20 cellular contexts compared by ENCODE assay signal in genomic region chr17:39156491-39156890, GRCh38. TPM values are rescaled to one million over a fixed set of nuclear protein-coding genes. Genes with fewer than 3 reads are reported as not detected.
"Had no signal": no experiment of that assay in that cellular context is flagged by ENCODE, and none has a peak within 500 bp of the region (broad histone marks: within the 10 kb centered on the region; RNA-seq: fewer than 3 reads in every experiment).

No MANE protein-coding gene starts in this region.

- H3K4me2 ChIP-seq: hepatocyte had no signal

- DNase-seq: activated CD4-positive, CD25-positive, alpha-beta regulatory T cell treated with anti-CD3 and anti-CD28 coated beads, Interleukin-2, amount 50 U/mL, for 72 hours; activated naive CD4-positive, alpha-beta T cell treated with anti-CD3 and anti-CD28 coated beads for 36 hours; activated naive CD8-positive, alpha-beta T cell treated with anti-CD3 and anti-CD28 coated beads, Interleukin-2, amount 50 U/mL, for 24 hours; kidney; left lung; ovary; spleen; stomach; T-cell; T1000; testis had no signal

- H3K36me3 ChIP-seq: cardiac muscle cell, left lung, ovary, spleen, stomach had no signal

- H3K4me3 Mint-ChIP-seq: activated naive CD4-positive, alpha-beta T cell treated with anti-CD3 and anti-CD28 coated beads for 36 hours; activated naive CD8-positive, alpha-beta T cell treated with anti-CD3 and anti-CD28 coated beads, Interleukin-2, amount 50 U/mL, for 24 hours; activated T-helper 17 cell treated with anti-CD3 and anti-CD28 coated beads, Interleukin-2, amount 50 U/mL, for 72 hours; T-cell had no signal

- H3K79me2 ChIP-seq: hepatocyte had no signal

- H3K27me3 ChIP-seq: hepatocyte, ovary, testis had no signal

- H3K9me3 Mint-ChIP-seq: activated naive CD4-positive, alpha-beta T cell treated with anti-CD3 and anti-CD28 coated beads for 36 hours; activated naive CD8-positive, alpha-beta T cell treated with anti-CD3 and anti-CD28 coated beads, Interleukin-2, amount 50 U/mL, for 24 hours; activated T-helper 17 cell treated with anti-CD3 and anti-CD28 coated beads, Interleukin-2, amount 50 U/mL, for 72 hours; T-cell had no signal

- H3K27me3 Mint-ChIP-seq: activated T-helper 17 cell treated with anti-CD3 and anti-CD28 coated beads, Interleukin-2, amount 50 U/mL, for 72 hours had no signal

- H3K9me3 ChIP-seq: left lung, ovary, spleen, stomach, testis had no signal

- H3K27ac Mint-ChIP-seq: activated naive CD4-positive, alpha-beta T cell treated with anti-CD3 and anti-CD28 coated beads for 36 hours; activated naive CD8-positive, alpha-beta T cell treated with anti-CD3 and anti-CD28 coated beads, Interleukin-2, amount 50 U/mL, for 24 hours; activated T-helper 17 cell treated with anti-CD3 and anti-CD28 coated beads, Interleukin-2, amount 50 U/mL, for 72 hours had no signal

- ATAC-seq: activated naive CD8-positive, alpha-beta T cell treated with anti-CD3 and anti-CD28 coated beads, Interleukin-2, amount 50 U/mL, for 24 hours; activated T-helper 17 cell treated with anti-CD3 and anti-CD28 coated beads, Interleukin-2, amount 50 U/mL, for 72 hours; left lung; sciatic nerve; T-cell had no signal

- H3K4me3 ChIP-seq: cardiac muscle cell, hepatocyte, left lung, ovary, spleen, stomach, testis had no signal

- H2AFZ ChIP-seq: hepatocyte had no signal

- H3K27ac ChIP-seq: cardiac muscle cell, hepatocyte, left lung, ovary, spleen, stomach, testis had no signal

RNA-seq across cellular contexts. Expression of gene PLXDC1, which starts 5.1 kb away (rescaled TPM):
- total RNA-seq: pulmonary artery endothelial cell had no signal

RNA-seq across cellular contexts. Expression of gene ARL5C, which starts 9.5 kb away (rescaled TPM):
- total RNA-seq: activated CD8-positive, alpha-beta memory T cell treated with anti-CD3 and anti-CD28 coated beads for 36 hours; activated naive CD4-positive, alpha-beta T cell treated with anti-CD3 and anti-CD28 coated beads for 36 hours; activated T-helper 17 cell treated with anti-CD3 and anti-CD28 coated beads, Interleukin-2, amount 50 U/mL, for 72 hours; hepatocyte; kidney; left lung; ovary; pulmonary artery endothelial cell; sciatic nerve; spleen; stomach; testis; ureter had no signal
- polyA plus RNA-seq: cardiac muscle cell, esophagus, hepatocyte, neural cell, ovary, spleen, stomach had no signal
